In the genomic region with DNA sequence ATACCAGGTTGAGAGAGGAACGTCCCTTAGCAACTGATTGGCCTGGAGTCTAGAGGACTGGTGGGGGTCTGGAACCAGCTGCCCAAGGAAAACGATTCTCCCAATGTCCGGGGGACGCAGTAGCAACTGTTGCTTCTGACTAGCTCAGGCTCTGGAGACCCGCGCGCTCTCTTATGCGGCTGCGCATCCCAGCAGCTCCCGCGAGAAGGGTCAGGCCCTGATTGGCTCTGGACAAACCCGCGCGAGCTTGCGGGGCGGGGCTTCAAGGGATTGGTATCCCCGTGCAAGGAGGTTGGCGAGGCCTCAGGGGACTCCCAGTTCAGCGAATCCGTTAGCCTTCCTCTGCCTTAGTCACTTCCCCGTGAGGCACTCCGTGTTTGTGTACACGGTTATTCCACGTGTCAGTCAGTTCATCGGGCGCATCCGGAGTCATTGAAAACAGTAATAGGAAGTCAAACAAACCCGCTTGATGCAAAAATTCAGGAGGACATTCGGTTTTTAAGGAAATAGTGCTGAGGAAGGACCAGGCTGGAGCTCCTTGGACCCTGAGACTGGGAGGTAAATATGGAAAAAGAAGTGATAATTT, we compare ENCODE assay signal across 2 cellular contexts.
TF ChIP-seq lines count a peak whose summit lies in the region.

No MANE protein-coding gene starts in this region.

TF ChIP-seq in SK-N-SH, 30 proteins besides CTCF, POLR2A, EP300 and RAD21 (continued from another document):
- TF ChIP-seq, protein P1, sequence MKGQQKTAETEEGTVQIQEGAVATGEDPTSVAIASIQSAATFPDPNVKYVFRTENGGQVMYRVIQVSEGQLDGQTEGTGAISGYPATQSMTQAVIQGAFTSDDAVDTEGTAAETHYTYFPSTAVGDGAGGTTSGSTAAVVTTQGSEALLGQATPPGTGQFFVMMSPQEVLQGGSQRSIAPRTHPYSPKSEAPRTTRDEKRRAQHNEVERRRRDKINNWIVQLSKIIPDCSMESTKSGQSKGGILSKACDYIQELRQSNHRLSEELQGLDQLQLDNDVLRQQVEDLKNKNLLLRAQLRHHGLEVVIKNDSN (IDR thresholded peaks at IDR 0.05; ENCODE audit: borderline replicate concordance, low read depth): no peak
- TF ChIP-seq, protein P2, sequence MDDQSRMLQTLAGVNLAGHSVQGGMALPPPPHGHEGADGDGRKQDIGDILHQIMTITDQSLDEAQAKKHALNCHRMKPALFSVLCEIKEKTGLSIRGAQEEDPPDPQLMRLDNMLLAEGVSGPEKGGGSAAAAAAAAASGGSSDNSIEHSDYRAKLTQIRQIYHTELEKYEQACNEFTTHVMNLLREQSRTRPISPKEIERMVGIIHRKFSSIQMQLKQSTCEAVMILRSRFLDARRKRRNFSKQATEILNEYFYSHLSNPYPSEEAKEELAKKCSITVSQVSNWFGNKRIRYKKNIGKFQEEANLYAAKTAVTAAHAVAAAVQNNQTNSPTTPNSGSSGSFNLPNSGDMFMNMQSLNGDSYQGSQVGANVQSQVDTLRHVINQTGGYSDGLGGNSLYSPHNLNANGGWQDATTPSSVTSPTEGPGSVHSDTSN (IDR thresholded peaks at IDR 0.05): no peak
- no peak for TF ChIP-seq RCOR1 (IDR thresholded peaks at IDR 0.05; ENCODE audit: low read length)
- TF ChIP-seq GATA2 (CRISPR knock-in tag; IDR thresholded peaks at IDR 0.05): no peak
- TF ChIP-seq, protein P3, sequence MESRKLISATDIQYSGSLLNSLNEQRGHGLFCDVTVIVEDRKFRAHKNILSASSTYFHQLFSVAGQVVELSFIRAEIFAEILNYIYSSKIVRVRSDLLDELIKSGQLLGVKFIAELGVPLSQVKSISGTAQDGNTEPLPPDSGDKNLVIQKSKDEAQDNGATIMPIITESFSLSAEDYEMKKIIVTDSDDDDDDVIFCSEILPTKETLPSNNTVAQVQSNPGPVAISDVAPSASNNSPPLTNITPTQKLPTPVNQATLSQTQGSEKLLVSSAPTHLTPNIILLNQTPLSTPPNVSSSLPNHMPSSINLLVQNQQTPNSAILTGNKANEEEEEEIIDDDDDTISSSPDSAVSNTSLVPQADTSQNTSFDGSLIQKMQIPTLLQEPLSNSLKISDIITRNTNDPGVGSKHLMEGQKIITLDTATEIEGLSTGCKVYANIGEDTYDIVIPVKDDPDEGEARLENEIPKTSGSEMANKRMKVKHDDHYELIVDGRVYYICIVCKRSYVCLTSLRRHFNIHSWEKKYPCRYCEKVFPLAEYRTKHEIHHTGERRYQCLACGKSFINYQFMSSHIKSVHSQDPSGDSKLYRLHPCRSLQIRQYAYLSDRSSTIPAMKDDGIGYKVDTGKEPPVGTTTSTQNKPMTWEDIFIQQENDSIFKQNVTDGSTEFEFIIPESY (IDR thresholded peaks at IDR 0.05; ENCODE audit: borderline replicate concordance, low read depth): no peak
- no peak for TF ChIP-seq SMC3 (IDR thresholded peaks at IDR 0.05; ENCODE audit: low read depth, low read length)
- TF ChIP-seq, protein P4, sequence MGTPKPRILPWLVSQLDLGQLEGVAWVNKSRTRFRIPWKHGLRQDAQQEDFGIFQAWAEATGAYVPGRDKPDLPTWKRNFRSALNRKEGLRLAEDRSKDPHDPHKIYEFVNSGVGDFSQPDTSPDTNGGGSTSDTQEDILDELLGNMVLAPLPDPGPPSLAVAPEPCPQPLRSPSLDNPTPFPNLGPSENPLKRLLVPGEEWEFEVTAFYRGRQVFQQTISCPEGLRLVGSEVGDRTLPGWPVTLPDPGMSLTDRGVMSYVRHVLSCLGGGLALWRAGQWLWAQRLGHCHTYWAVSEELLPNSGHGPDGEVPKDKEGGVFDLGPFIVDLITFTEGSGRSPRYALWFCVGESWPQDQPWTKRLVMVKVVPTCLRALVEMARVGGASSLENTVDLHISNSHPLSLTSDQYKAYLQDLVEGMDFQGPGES (IDR thresholded peaks at IDR 0.05; ENCODE audit: low read depth, low read length): no peak
- TF ChIP-seq, protein P5, sequence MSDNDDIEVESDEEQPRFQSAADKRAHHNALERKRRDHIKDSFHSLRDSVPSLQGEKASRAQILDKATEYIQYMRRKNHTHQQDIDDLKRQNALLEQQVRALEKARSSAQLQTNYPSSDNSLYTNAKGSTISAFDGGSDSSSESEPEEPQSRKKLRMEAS (IDR thresholded peaks at IDR 0.05; ENCODE audit: low read depth): no peak
- no peak for TF ChIP-seq YY1 (IDR thresholded peaks at IDR 0.05; ENCODE audit: low read depth)
- no peak for TF ChIP-seq CHD2 (IDR thresholded peaks at IDR 0.05; ENCODE audit: low read length, partially characterized antibody)

TF ChIP-seq in SK-N-SH treated with all-trans-retinoic acid at 6 μM for 48 hours, 23 proteins besides CTCF, POLR2A, EP300 and RAD21 (continued from another document):
- TF ChIP-seq, protein P6, sequence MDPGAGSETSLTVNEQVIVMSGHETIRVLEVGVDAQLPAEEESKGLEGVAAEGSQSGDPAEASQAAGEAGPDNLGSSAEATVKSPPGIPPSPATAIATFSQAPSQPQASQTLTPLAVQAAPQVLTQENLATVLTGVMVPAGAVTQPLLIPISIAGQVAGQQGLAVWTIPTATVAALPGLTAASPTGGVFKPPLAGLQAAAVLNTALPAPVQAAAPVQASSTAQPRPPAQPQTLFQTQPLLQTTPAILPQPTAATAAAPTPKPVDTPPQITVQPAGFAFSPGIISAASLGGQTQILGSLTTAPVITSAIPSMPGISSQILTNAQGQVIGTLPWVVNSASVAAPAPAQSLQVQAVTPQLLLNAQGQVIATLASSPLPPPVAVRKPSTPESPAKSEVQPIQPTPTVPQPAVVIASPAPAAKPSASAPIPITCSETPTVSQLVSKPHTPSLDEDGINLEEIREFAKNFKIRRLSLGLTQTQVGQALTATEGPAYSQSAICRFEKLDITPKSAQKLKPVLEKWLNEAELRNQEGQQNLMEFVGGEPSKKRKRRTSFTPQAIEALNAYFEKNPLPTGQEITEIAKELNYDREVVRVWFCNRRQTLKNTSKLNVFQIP (CRISPR knock-in tag; IDR thresholded peaks at IDR 0.05; ENCODE audit: borderline replicate concordance, low read depth): no peak
- TF ChIP-seq SNAI2 (CRISPR knock-in tag; IDR thresholded peaks at IDR 0.05): no peak
- TF ChIP-seq ZNF70 (CRISPR knock-in tag; IDR thresholded peaks at IDR 0.05): no peak
- TF ChIP-seq, protein P7, sequence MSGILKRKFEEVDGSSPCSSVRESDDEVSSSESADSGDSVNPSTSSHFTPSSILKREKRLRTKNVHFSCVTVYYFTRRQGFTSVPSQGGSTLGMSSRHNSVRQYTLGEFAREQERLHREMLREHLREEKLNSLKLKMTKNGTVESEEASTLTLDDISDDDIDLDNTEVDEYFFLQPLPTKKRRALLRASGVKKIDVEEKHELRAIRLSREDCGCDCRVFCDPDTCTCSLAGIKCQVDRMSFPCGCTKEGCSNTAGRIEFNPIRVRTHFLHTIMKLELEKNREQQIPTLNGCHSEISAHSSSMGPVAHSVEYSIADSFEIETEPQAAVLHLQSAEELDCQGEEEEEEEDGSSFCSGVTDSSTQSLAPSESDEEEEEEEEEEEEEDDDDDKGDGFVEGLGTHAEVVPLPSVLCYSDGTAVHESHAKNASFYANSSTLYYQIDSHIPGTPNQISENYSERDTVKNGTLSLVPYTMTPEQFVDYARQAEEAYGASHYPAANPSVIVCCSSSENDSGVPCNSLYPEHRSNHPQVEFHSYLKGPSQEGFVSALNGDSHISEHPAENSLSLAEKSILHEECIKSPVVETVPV (CRISPR knock-in tag; IDR thresholded peaks at IDR 0.05): no peak
- TF ChIP-seq TOX (CRISPR knock-in tag; IDR thresholded peaks at IDR 0.05; ENCODE audit: borderline replicate concordance): no peak
- no peak for TF ChIP-seq OSR1 (CRISPR knock-in tag; IDR thresholded peaks at IDR 0.05)
- no peak for TF ChIP-seq CSDC2 (CRISPR knock-in tag; IDR thresholded peaks at IDR 0.05)
- no peak for TF ChIP-seq ZNF8 (CRISPR knock-in tag; IDR thresholded peaks at IDR 0.05)
- TF ChIP-seq, protein P8, sequence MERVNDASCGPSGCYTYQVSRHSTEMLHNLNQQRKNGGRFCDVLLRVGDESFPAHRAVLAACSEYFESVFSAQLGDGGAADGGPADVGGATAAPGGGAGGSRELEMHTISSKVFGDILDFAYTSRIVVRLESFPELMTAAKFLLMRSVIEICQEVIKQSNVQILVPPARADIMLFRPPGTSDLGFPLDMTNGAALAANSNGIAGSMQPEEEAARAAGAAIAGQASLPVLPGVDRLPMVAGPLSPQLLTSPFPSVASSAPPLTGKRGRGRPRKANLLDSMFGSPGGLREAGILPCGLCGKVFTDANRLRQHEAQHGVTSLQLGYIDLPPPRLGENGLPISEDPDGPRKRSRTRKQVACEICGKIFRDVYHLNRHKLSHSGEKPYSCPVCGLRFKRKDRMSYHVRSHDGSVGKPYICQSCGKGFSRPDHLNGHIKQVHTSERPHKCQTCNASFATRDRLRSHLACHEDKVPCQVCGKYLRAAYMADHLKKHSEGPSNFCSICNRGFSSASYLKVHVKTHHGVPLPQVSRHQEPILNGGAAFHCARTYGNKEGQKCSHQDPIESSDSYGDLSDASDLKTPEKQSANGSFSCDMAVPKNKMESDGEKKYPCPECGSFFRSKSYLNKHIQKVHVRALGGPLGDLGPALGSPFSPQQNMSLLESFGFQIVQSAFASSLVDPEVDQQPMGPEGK (CRISPR knock-in tag; IDR thresholded peaks at IDR 0.05; ENCODE audit: borderline replicate concordance): no peak
- TF ChIP-seq ESRRG (CRISPR knock-in tag; IDR thresholded peaks at IDR 0.05): no peak
- TF ChIP-seq ZC3H10 (CRISPR knock-in tag; IDR thresholded peaks at IDR 0.05): no peak
- TF ChIP-seq GLIS3 (CRISPR knock-in tag; IDR thresholded peaks at IDR 0.05): no peak
- TF ChIP-seq ARNTL (CRISPR knock-in tag; IDR thresholded peaks at IDR 0.05; ENCODE audit: borderline replicate concordance, low read depth): no peak
- TF ChIP-seq, protein P9, sequence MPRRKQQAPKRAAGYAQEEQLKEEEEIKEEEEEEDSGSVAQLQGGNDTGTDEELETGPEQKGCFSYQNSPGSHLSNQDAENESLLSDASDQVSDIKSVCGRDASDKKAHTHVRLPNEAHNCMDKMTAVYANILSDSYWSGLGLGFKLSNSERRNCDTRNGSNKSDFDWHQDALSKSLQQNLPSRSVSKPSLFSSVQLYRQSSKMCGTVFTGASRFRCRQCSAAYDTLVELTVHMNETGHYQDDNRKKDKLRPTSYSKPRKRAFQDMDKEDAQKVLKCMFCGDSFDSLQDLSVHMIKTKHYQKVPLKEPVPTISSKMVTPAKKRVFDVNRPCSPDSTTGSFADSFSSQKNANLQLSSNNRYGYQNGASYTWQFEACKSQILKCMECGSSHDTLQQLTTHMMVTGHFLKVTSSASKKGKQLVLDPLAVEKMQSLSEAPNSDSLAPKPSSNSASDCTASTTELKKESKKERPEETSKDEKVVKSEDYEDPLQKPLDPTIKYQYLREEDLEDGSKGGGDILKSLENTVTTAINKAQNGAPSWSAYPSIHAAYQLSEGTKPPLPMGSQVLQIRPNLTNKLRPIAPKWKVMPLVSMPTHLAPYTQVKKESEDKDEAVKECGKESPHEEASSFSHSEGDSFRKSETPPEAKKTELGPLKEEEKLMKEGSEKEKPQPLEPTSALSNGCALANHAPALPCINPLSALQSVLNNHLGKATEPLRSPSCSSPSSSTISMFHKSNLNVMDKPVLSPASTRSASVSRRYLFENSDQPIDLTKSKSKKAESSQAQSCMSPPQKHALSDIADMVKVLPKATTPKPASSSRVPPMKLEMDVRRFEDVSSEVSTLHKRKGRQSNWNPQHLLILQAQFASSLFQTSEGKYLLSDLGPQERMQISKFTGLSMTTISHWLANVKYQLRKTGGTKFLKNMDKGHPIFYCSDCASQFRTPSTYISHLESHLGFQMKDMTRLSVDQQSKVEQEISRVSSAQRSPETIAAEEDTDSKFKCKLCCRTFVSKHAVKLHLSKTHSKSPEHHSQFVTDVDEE (CRISPR knock-in tag; IDR thresholded peaks at IDR 0.05): no peak
